7 cellular contexts compared by ENCODE assay signal in genomic region chrX:49149291-49149690, GRCh38. TPM values are rescaled to one million over a fixed set of nuclear protein-coding genes. Genes with fewer than 3 reads are reported as not detected.
DNase-seq lines count a peak whose midpoint lies in the region; ATAC-seq, FAIRE-seq and TF ChIP-seq lines count a peak whose summit lies in the region.
"Not testable (repeated sequence)": the region's sequence is repeated elsewhere in the genome, so short reads cannot be mapped to it uniquely, and the experiment has no call there.

No MANE protein-coding gene starts in this region.

- BruUV-seq in Calu3 (replicated peaks; lab: Mats Ljungman, UMichigan); HepG2 (replicated peaks; lab: Mats Ljungman, UMichigan): not testable (repeated sequence)

- H4K20me1 ChIP-seq in HepG2 (ENCODE audit: insufficient read depth, low read length) = not testable (repeated sequence)

- H3K4me2 ChIP-seq in HepG2 (ENCODE audit: low read depth, low read length) = peak overlapping the region; percentile 20; the same call in 1 of the 2 replicates

- not testable (repeated sequence) for H3K4me3 Mint-ChIP-seq in Calu3 (ENCODE audit: low read depth, unreplicated experiment)

- POLR2A ChIA-PET in HepG2 (lab: Yijun Ruan, JAX) = not testable (repeated sequence)

- H3K27ac Mint-ChIP-seq in Calu3 (ENCODE audit: unreplicated experiment) = peak overlapping the region; percentile 83

- not testable (repeated sequence) for H3K36me3 Mint-ChIP-seq in Calu3 (ENCODE audit: insufficient read depth, unreplicated experiment)

- TF ChIP-seq CTCF in 22Rv1 (IDR thresholded peaks at IDR 0.05); Calu3 (IDR thresholded peaks at IDR 0.05; ENCODE audit: unreplicated experiment); Peyer's patch (IDR thresholded peaks at IDR 0.05); colonic mucosa (IDR thresholded peaks at IDR 0.05); HepG2 (CRISPR knock-in tag; IDR thresholded peaks at IDR 0.05); pancreas (IDR thresholded peaks at IDR 0.05); stomach (IDR thresholded peaks at IDR 0.05): not testable (repeated sequence)

- in situ Hi-C loops in HepG2 (cut with HindIII; ENCODE audit: extremely low pct_ligation_motif_present, low pct_unique_long_range_greater_than_20kb) = not testable (repeated sequence)

- H3K4me3 ChIP-seq in Peyer's patch; colonic mucosa; HepG2 (replicated peaks in 1 of 3; ENCODE audit: insufficient read depth in 1 of 3, low read depth in 2 of 3, low read length in 3 of 3); pancreas; stomach: not testable (repeated sequence)

- DNase-seq in Calu3; Peyer's patch; colonic mucosa; HepG2 (ENCODE audit: low spot score); pancreas; stomach: not testable (repeated sequence)

- H3K9me3 Mint-ChIP-seq in Calu3 (ENCODE audit: low read depth, unreplicated experiment) = not testable (repeated sequence)

- not testable (repeated sequence) for ATAC-seq in HepG2, pancreas

- CTCF ChIA-PET in Calu3 (lab: Charles Lee); HepG2 (lab: Yijun Ruan, JAX; ENCODE audit: low intra/inter-chr PET ratio, low total read pairs): not testable (repeated sequence)

- not testable (repeated sequence) for H3K27me3 ChIP-seq in Peyer's patch; colonic mucosa; HepG2 (ENCODE audit: control insufficient read depth in 1 of 2, insufficient read depth in 2 of 2, low read length in 2 of 2); pancreas; stomach

- not testable (repeated sequence) for H3K36me3 ChIP-seq in Peyer's patch; colonic mucosa; HepG2 (replicated peaks in 1 of 2; ENCODE audit: control insufficient read depth in 1 of 2, insufficient read depth in 2 of 2, low read length in 2 of 2); pancreas; stomach

- 99% methylated on average over 12 of the region's 14 CpGs for WGBS in HepG2 (ENCODE audit: low lambda C conversion rate)
- 90 to 97% methylated on average over 14 of the region's 14 CpGs for WGBS in pancreas, 2 donors
- WGBS in stomach, 5 donors = 88 to 93% (median 89%) methylated on average over 9 to 14 of the region's 14 CpGs

- not testable (repeated sequence) for H3K9ac ChIP-seq in colonic mucosa (ENCODE audit: low read depth in 2 of 2, low read length in 2 of 2); HepG2 (ENCODE audit: insufficient read depth, low read depth, low read length)

- not testable (repeated sequence) for FAIRE-seq in HepG2 (lab: Jason Lieb, UNC); pancreas (lab: Jason Lieb, UNC)

- H3K4me1 Mint-ChIP-seq in Calu3 (ENCODE audit: low read depth, unreplicated experiment) = peaks cover 14% of the 10 kb centered on the region

- intact Hi-C loops in Calu3 (cut with micrococcal nuclease; ENCODE audit: unreplicated experiment); colonic mucosa (cut with DNase I); HepG2 (cut with micrococcal nuclease; ENCODE audit: unreplicated experiment); pancreas (cut with DNase I); stomach (cut with DNase I; ENCODE audit: low total_unique reads): not testable (repeated sequence)

- not testable (repeated sequence) for H3K9me3 ChIP-seq in Peyer's patch; colonic mucosa; HepG2 (ENCODE audit: low read length); pancreas
- peaks cover 0 to 28% (median 5%) of the 10 kb centered on the region in 4 donors for H3K9me3 ChIP-seq in stomach

- not testable (repeated sequence) for TF ChIP-seq RAD21 in HepG2 (CRISPR knock-in tag; IDR thresholded peaks at IDR 0.05)

- H3K27ac ChIP-seq in 22Rv1 (peak overlapping the region; percentile 83), Peyer's patch (peak overlapping the region in 3 of 4 donors; percentile 12 to 71 (median 60)), colonic mucosa (peak overlapping the region; percentile 70), HepG2 (ENCODE audit: extremely low read length, insufficient read depth, low read length) (peak overlapping the region; percentile 69), pancreas (peak overlapping the region; percentile 42 to 78 (median 60)), stomach (peak overlapping the region; percentile 42 to 80 (median 64))

- not testable (repeated sequence) for H3K27me3 Mint-ChIP-seq in Calu3 (ENCODE audit: unreplicated experiment)

- TF ChIP-seq EP300 in HepG2 (IDR thresholded peaks at IDR 0.05; ENCODE audit: low read depth in 2 of 2, low read length in 2 of 2); HepG2 (CRISPR knock-in tag; IDR thresholded peaks at IDR 0.05; ENCODE audit: borderline replicate concordance); stomach (IDR thresholded peaks at IDR 0.05): not testable (repeated sequence)

- H2AFZ ChIP-seq in HepG2 (ENCODE audit: low read length) = not testable (repeated sequence)

- not testable (repeated sequence) for H3K79me2 ChIP-seq in HepG2 (ENCODE audit: insufficient read depth, low read length)

- not testable (repeated sequence) for H3K4me1 ChIP-seq in Peyer's patch, colonic mucosa, pancreas, stomach
- peaks cover 17% of the 10 kb centered on the region for H3K4me1 ChIP-seq in HepG2 (ENCODE audit: insufficient read depth, low read length)

- not testable (repeated sequence) for TF ChIP-seq POLR2A in Peyer's patch (IDR thresholded peaks at IDR 0.05); HepG2 (IDR thresholded peaks at IDR 0.05; ENCODE audit: insufficient read depth in 1 of 2, low read depth in 2 of 2, low read length in 2 of 2); stomach (IDR thresholded peaks at IDR 0.05)

RNA-seq across cellular contexts. Expression of gene MAGIX, which starts 13.3 kb away (rescaled TPM):
- total RNA-seq in Calu3 (2022) (13.9 and 16.6 TPM in 2 replicates), Peyer's patch (10 to 100 TPM in 2 of 4 donors, 1 to 10 TPM in 1, not detected in 1; 5.8 to 14.4 (median 11.6) TPM), colonic mucosa (10 to 100 TPM in 1 of 2 donors, 1 to 10 TPM in 1; 4.3 to 14.7 TPM), HepG2 (2016; rRNA removed; fragmentation: Illumina TruSeq; extraction: Trizol) (1.0 and 1.2 TPM in 2 replicates), pancreas (10 to 100 TPM in 1 of 6 donors, 1 to 10 TPM in 5; 6.8 to 12.7 (median 8.3) TPM), stomach (10 to 100 TPM in 3 of 5 donors, 1 to 10 TPM in 2; 4.7 to 43.2 (median 10.3) TPM)
- total RNA-seq in HepG2 (2016; cell fraction: cytosol; rRNA removed; fragmentation: Illumina TruSeq; extraction: Trizol; ENCODE audit: low read depth) = 0.35 and 0.40 TPM in 2 replicates
- total RNA-seq in HepG2 (2016; cell fraction: insoluble cytoplasmic fraction; rRNA removed; fragmentation: Illumina TruSeq; extraction: Trizol) = 0.65 and 1.4 TPM in 2 replicates
- total RNA-seq in HepG2 (2016; cell fraction: membrane; rRNA removed; fragmentation: Illumina TruSeq; extraction: Trizol) = 0.65 and 0.90 TPM in 2 replicates
- total RNA-seq in HepG2 (2016; cell fraction: nucleus; rRNA removed; fragmentation: Illumina TruSeq; extraction: Trizol) = 0.78 and 0.85 TPM in 2 replicates
- polyA plus RNA-seq in HepG2 (2011; rRNA removed) (0.37 and 0.63 TPM in 2 replicates), pancreas (10 to 100 TPM; 12.8 to 25.7 TPM), stomach (10 to 100 TPM; 18.9 to 41.1 (median 35.0) TPM)
- polyA plus RNA-seq in HepG2 (2011; cell fraction: cytosol; rRNA removed) = 0.35 and 1.4 TPM in 2 replicates
- 1.9 and 2.3 TPM in 2 replicates for polyA plus RNA-seq in HepG2 (2011; cell fraction: nucleus; rRNA removed)
- 0.21 and 0.40 TPM in 2 replicates for polyA plus RNA-seq in HepG2 (2012)
- polyA plus RNA-seq in HepG2 (2016; cell fraction: cytosol; fragmentation: Illumina TruSeq; extraction: Trizol; ENCODE audit: low read depth) = 0.27 and 0.53 TPM in 2 replicates
- 0.74 and 1.2 TPM in 2 replicates for polyA plus RNA-seq in HepG2 (2016; cell fraction: insoluble cytoplasmic fraction; fragmentation: Illumina TruSeq; extraction: Trizol; ENCODE audit: low read depth)
- 0.58 and 1.1 TPM in 2 replicates for polyA plus RNA-seq in HepG2 (2016; cell fraction: membrane; fragmentation: Illumina TruSeq; extraction: Trizol; ENCODE audit: low read depth)
- polyA plus RNA-seq in HepG2 (2016; cell fraction: nucleus; fragmentation: Illumina TruSeq; extraction: Trizol; ENCODE audit: insufficient read depth, low read depth) = 0.57 and 1.8 TPM in 2 replicates
- 0.60 and 1.7 TPM in 2 replicates for polyA minus RNA-seq in HepG2 (2011; rRNA and poly(A)+ RNA removed; ENCODE audit: low replicate concordance)
- not detected in 2 replicates for polyA minus RNA-seq in HepG2 (2011; cell fraction: cytosol; rRNA and poly(A)+ RNA removed)
- polyA minus RNA-seq in HepG2 (2011; cell fraction: nucleus; rRNA and poly(A)+ RNA removed) = 0.52 and 1.2 TPM in 2 replicates

RNA-seq across cellular contexts. Expression of gene PLP2, which starts 22.4 kb away (rescaled TPM):
- total RNA-seq in Calu3 (2022) (222 and 273 TPM in 2 replicates), Peyer's patch (10 to 100 TPM; 16.1 to 36.6 (median 30.8) TPM), colonic mucosa (100 to 1,000 TPM; 157 to 227 TPM), HepG2 (2016; rRNA removed; fragmentation: Illumina TruSeq; extraction: Trizol) (0.18 and 0.40 TPM in 2 replicates), pancreas (100 to 1,000 TPM in 4 of 6 donors, 10 to 100 TPM in 2; 36.0 to 125 (median 114) TPM), stomach (100 to 1,000 TPM in 1 of 5 donors, 10 to 100 TPM in 4; 14.0 to 155 (median 52.2) TPM)
- total RNA-seq in HepG2 (2016; cell fraction: cytosol; rRNA removed; fragmentation: Illumina TruSeq; extraction: Trizol; ENCODE audit: low read depth) = not detected in 2 replicates
- total RNA-seq in HepG2 (2016; cell fraction: insoluble cytoplasmic fraction; rRNA removed; fragmentation: Illumina TruSeq; extraction: Trizol) = 0.19 and 0.24 TPM in 2 replicates
- total RNA-seq in HepG2 (2016; cell fraction: membrane; rRNA removed; fragmentation: Illumina TruSeq; extraction: Trizol) = 0.45 TPM in 1 of 2 replicates, not detected in the other
- 0.50 TPM in 1 of 2 replicates, not detected in the other for total RNA-seq in HepG2 (2016; cell fraction: nucleus; rRNA removed; fragmentation: Illumina TruSeq; extraction: Trizol)
- polyA plus RNA-seq in HepG2 (2011; rRNA removed) (3.6 and 5.1 TPM in 2 replicates), pancreas (100 to 1,000 TPM; 119 to 126 TPM), stomach (100 to 1,000 TPM in 1 of 3 donors, 10 to 100 TPM in 2; 55.0 to 323 (median 94.4) TPM)
- 4.2 and 6.6 TPM in 2 replicates for polyA plus RNA-seq in HepG2 (2011; cell fraction: cytosol; rRNA removed)
- 1.5 and 1.9 TPM in 2 replicates for polyA plus RNA-seq in HepG2 (2011; cell fraction: nucleus; rRNA removed)
- 2.8 and 4.2 TPM in 2 replicates for polyA plus RNA-seq in HepG2 (2012)
- 0.70 and 0.82 TPM in 2 replicates for polyA plus RNA-seq in HepG2 (2016; cell fraction: cytosol; fragmentation: Illumina TruSeq; extraction: Trizol; ENCODE audit: low read depth)
- polyA plus RNA-seq in HepG2 (2016; cell fraction: insoluble cytoplasmic fraction; fragmentation: Illumina TruSeq; extraction: Trizol; ENCODE audit: low read depth) = 0.23 and 0.32 TPM in 2 replicates
- 0.83 and 0.88 TPM in 2 replicates for polyA plus RNA-seq in HepG2 (2016; cell fraction: membrane; fragmentation: Illumina TruSeq; extraction: Trizol; ENCODE audit: low read depth)
- polyA plus RNA-seq in HepG2 (2016; cell fraction: nucleus; fragmentation: Illumina TruSeq; extraction: Trizol; ENCODE audit: insufficient read depth, low read depth) = 0.70 and 0.76 TPM in 2 replicates
- polyA minus RNA-seq in HepG2 (2011; rRNA and poly(A)+ RNA removed; ENCODE audit: low replicate concordance) = 4.8 and 952 TPM in 2 replicates
- 1.8 and 2.3 TPM in 2 replicates for polyA minus RNA-seq in HepG2 (2011; cell fraction: cytosol; rRNA and poly(A)+ RNA removed)
- polyA minus RNA-seq in HepG2 (2011; cell fraction: nucleus; rRNA and poly(A)+ RNA removed) = 1.3 and 1.9 TPM in 2 replicates

RNA-seq across cellular contexts. Expression of gene GPKOW, which starts 25.8 kb away (rescaled TPM):
- total RNA-seq in Calu3 (2022) (32.3 and 35.7 TPM in 2 replicates), Peyer's patch (10 to 100 TPM; 24.0 to 26.8 (median 25.7) TPM), colonic mucosa (10 to 100 TPM; 25.0 to 27.6 TPM), HepG2 (2016; rRNA removed; fragmentation: Illumina TruSeq; extraction: Trizol) (18.7 and 21.5 TPM in 2 replicates), pancreas (10 to 100 TPM in 1 of 6 donors, 1 to 10 TPM in 5; 5.4 to 11.5 (median 7.7) TPM), stomach (10 to 100 TPM in 2 of 5 donors, 1 to 10 TPM in 3; 6.4 to 19.1 (median 8.2) TPM)
- total RNA-seq in HepG2 (2016; cell fraction: cytosol; rRNA removed; fragmentation: Illumina TruSeq; extraction: Trizol; ENCODE audit: low read depth) = 1.9 and 2.4 TPM in 2 replicates
- total RNA-seq in HepG2 (2016; cell fraction: insoluble cytoplasmic fraction; rRNA removed; fragmentation: Illumina TruSeq; extraction: Trizol) = 17.8 and 20.5 TPM in 2 replicates
- 4.0 and 4.1 TPM in 2 replicates for total RNA-seq in HepG2 (2016; cell fraction: membrane; rRNA removed; fragmentation: Illumina TruSeq; extraction: Trizol)
- 7.2 and 9.0 TPM in 2 replicates for total RNA-seq in HepG2 (2016; cell fraction: nucleus; rRNA removed; fragmentation: Illumina TruSeq; extraction: Trizol)
- polyA plus RNA-seq in HepG2 (2011; rRNA removed) (22.6 and 26.2 TPM in 2 replicates), pancreas (10 to 100 TPM in 1 of 2 donors, 1 to 10 TPM in 1; 5.1 to 10.5 TPM), stomach (10 to 100 TPM; 14.1 to 18.2 (median 14.7) TPM)
- 27.2 and 29.3 TPM in 2 replicates for polyA plus RNA-seq in HepG2 (2011; cell fraction: cytosol; rRNA removed)
- 11.7 and 13.7 TPM in 2 replicates for polyA plus RNA-seq in HepG2 (2011; cell fraction: nucleus; rRNA removed)
- 14.0 and 17.6 TPM in 2 replicates for polyA plus RNA-seq in HepG2 (2012)
- polyA plus RNA-seq in HepG2 (2016; cell fraction: cytosol; fragmentation: Illumina TruSeq; extraction: Trizol; ENCODE audit: low read depth) = 1.6 and 2.0 TPM in 2 replicates
- polyA plus RNA-seq in HepG2 (2016; cell fraction: insoluble cytoplasmic fraction; fragmentation: Illumina TruSeq; extraction: Trizol; ENCODE audit: low read depth) = 21.6 and 21.9 TPM in 2 replicates
- 2.3 and 2.5 TPM in 2 replicates for polyA plus RNA-seq in HepG2 (2016; cell fraction: membrane; fragmentation: Illumina TruSeq; extraction: Trizol; ENCODE audit: low read depth)
- 11.4 and 12.8 TPM in 2 replicates for polyA plus RNA-seq in HepG2 (2016; cell fraction: nucleus; fragmentation: Illumina TruSeq; extraction: Trizol; ENCODE audit: insufficient read depth, low read depth)
- 10.7 and 22.1 TPM in 2 replicates for polyA minus RNA-seq in HepG2 (2011; rRNA and poly(A)+ RNA removed; ENCODE audit: low replicate concordance)
- polyA minus RNA-seq in HepG2 (2011; cell fraction: cytosol; rRNA and poly(A)+ RNA removed) = 9.2 and 12.6 TPM in 2 replicates
- polyA minus RNA-seq in HepG2 (2011; cell fraction: nucleus; rRNA and poly(A)+ RNA removed) = 8.0 and 8.5 TPM in 2 replicates

RNA-seq across cellular contexts. Expression of gene PRICKLE3, which starts 36.9 kb away (rescaled TPM):
- total RNA-seq in Calu3 (2022) (22.3 and 24.3 TPM in 2 replicates), Peyer's patch (10 to 100 TPM; 22.5 to 47.0 (median 26.8) TPM), colonic mucosa (10 to 100 TPM; 16.7 to 25.5 TPM), HepG2 (2016; rRNA removed; fragmentation: Illumina TruSeq; extraction: Trizol) (2.5 and 2.6 TPM in 2 replicates), pancreas (1 to 10 TPM; 4.2 to 7.0 (median 5.6) TPM), stomach (10 to 100 TPM in 3 of 5 donors, 1 to 10 TPM in 2; 3.7 to 65.1 (median 16.9) TPM)
- total RNA-seq in HepG2 (2016; cell fraction: cytosol; rRNA removed; fragmentation: Illumina TruSeq; extraction: Trizol; ENCODE audit: low read depth) = 1.5 and 2.5 TPM in 2 replicates
- total RNA-seq in HepG2 (2016; cell fraction: insoluble cytoplasmic fraction; rRNA removed; fragmentation: Illumina TruSeq; extraction: Trizol) = 2.2 and 2.6 TPM in 2 replicates
- 2.7 and 4.0 TPM in 2 replicates for total RNA-seq in HepG2 (2016; cell fraction: membrane; rRNA removed; fragmentation: Illumina TruSeq; extraction: Trizol)
- total RNA-seq in HepG2 (2016; cell fraction: nucleus; rRNA removed; fragmentation: Illumina TruSeq; extraction: Trizol) = 4.3 and 4.4 TPM in 2 replicates
- polyA plus RNA-seq in HepG2 (2011; rRNA removed) (2.6 and 2.9 TPM in 2 replicates), pancreas (1 to 10 TPM; 4.3 to 6.7 TPM), stomach (1 to 10 TPM; 6.3 to 7.1 (median 6.5) TPM)
- polyA plus RNA-seq in HepG2 (2011; cell fraction: cytosol; rRNA removed) = 1.6 and 1.7 TPM in 2 replicates
- 17.3 and 17.7 TPM in 2 replicates for polyA plus RNA-seq in HepG2 (2011; cell fraction: nucleus; rRNA removed)
- polyA plus RNA-seq in HepG2 (2012) = 3.2 and 4.9 TPM in 2 replicates
- 1.0 and 1.1 TPM in 2 replicates for polyA plus RNA-seq in HepG2 (2016; cell fraction: cytosol; fragmentation: Illumina TruSeq; extraction: Trizol; ENCODE audit: low read depth)
- 2.2 and 2.8 TPM in 2 replicates for polyA plus RNA-seq in HepG2 (2016; cell fraction: insoluble cytoplasmic fraction; fragmentation: Illumina TruSeq; extraction: Trizol; ENCODE audit: low read depth)
- 1.9 and 2.3 TPM in 2 replicates for polyA plus RNA-seq in HepG2 (2016; cell fraction: membrane; fragmentation: Illumina TruSeq; extraction: Trizol; ENCODE audit: low read depth)
- polyA plus RNA-seq in HepG2 (2016; cell fraction: nucleus; fragmentation: Illumina TruSeq; extraction: Trizol; ENCODE audit: insufficient read depth, low read depth) = 8.7 and 12.2 TPM in 2 replicates
- polyA minus RNA-seq in HepG2 (2011; rRNA and poly(A)+ RNA removed; ENCODE audit: low replicate concordance) = 4.0 and 25.7 TPM in 2 replicates
- 2.5 and 2.6 TPM in 2 replicates for polyA minus RNA-seq in HepG2 (2011; cell fraction: cytosol; rRNA and poly(A)+ RNA removed)
- 5.2 and 5.6 TPM in 2 replicates for polyA minus RNA-seq in HepG2 (2011; cell fraction: nucleus; rRNA and poly(A)+ RNA removed)

RNA-seq across cellular contexts. Expression of gene SYP, which starts 50.7 kb away (rescaled TPM):
- total RNA-seq in Calu3 (2022) (1.9 and 2.7 TPM in 2 replicates), Peyer's patch (10 to 100 TPM in 1 of 4 donors, 1 to 10 TPM in 2, not detected in 1; 5.5 to 11.0 (median 6.7) TPM), colonic mucosa (1 to 10 TPM; 6.4 to 7.4 TPM), HepG2 (2016; rRNA removed; fragmentation: Illumina TruSeq; extraction: Trizol) (1.7 and 2.5 TPM in 2 replicates), pancreas (1 to 10 TPM; 2.0 to 9.8 (median 4.2) TPM), stomach (100 to 1,000 TPM in 1 of 5 donors, 1 to 10 TPM in 2, under 1 TPM in 1, not detected in 1; 0.89 to 211 (median 3.3) TPM)
- total RNA-seq in HepG2 (2016; cell fraction: cytosol; rRNA removed; fragmentation: Illumina TruSeq; extraction: Trizol; ENCODE audit: low read depth) = 0.40 and 0.62 TPM in 2 replicates
- 0.62 and 2.3 TPM in 2 replicates for total RNA-seq in HepG2 (2016; cell fraction: insoluble cytoplasmic fraction; rRNA removed; fragmentation: Illumina TruSeq; extraction: Trizol)
- total RNA-seq in HepG2 (2016; cell fraction: membrane; rRNA removed; fragmentation: Illumina TruSeq; extraction: Trizol) = 0.55 and 0.93 TPM in 2 replicates
- 1.4 and 2.4 TPM in 2 replicates for total RNA-seq in HepG2 (2016; cell fraction: nucleus; rRNA removed; fragmentation: Illumina TruSeq; extraction: Trizol)
- polyA plus RNA-seq in HepG2 (2011; rRNA removed) (2.0 and 4.4 TPM in 2 replicates), pancreas (10 to 100 TPM; 13.4 to 41.7 TPM), stomach (1 to 10 TPM in 2 of 3 donors, under 1 TPM in 1; 0.92 to 5.0 (median 3.9) TPM)
- 2.7 and 2.9 TPM in 2 replicates for polyA plus RNA-seq in HepG2 (2011; cell fraction: cytosol; rRNA removed)
- 3.0 and 5.4 TPM in 2 replicates for polyA plus RNA-seq in HepG2 (2011; cell fraction: nucleus; rRNA removed)
- 6.5 and 6.7 TPM in 2 replicates for polyA plus RNA-seq in HepG2 (2012)
- polyA plus RNA-seq in HepG2 (2016; cell fraction: cytosol; fragmentation: Illumina TruSeq; extraction: Trizol; ENCODE audit: low read depth) = 0.21 and 0.33 TPM in 2 replicates
- 0.52 and 0.99 TPM in 2 replicates for polyA plus RNA-seq in HepG2 (2016; cell fraction: insoluble cytoplasmic fraction; fragmentation: Illumina TruSeq; extraction: Trizol; ENCODE audit: low read depth)
- 0.50 and 0.73 TPM in 2 replicates for polyA plus RNA-seq in HepG2 (2016; cell fraction: membrane; fragmentation: Illumina TruSeq; extraction: Trizol; ENCODE audit: low read depth)
- 3.2 and 4.6 TPM in 2 replicates for polyA plus RNA-seq in HepG2 (2016; cell fraction: nucleus; fragmentation: Illumina TruSeq; extraction: Trizol; ENCODE audit: insufficient read depth, low read depth)
- 1.6 and 4.4 TPM in 2 replicates for polyA minus RNA-seq in HepG2 (2011; rRNA and poly(A)+ RNA removed; ENCODE audit: low replicate concordance)
- 2.1 and 3.0 TPM in 2 replicates for polyA minus RNA-seq in HepG2 (2011; cell fraction: cytosol; rRNA and poly(A)+ RNA removed)
- 1.7 and 2.2 TPM in 2 replicates for polyA minus RNA-seq in HepG2 (2011; cell fraction: nucleus; rRNA and poly(A)+ RNA removed)

Comparison
In these comparisons a context has a peak if more than half of its experiments do, and no peak if none do; other contexts are left out.
1. RNA of gene PLP2, which starts 22.4 kb away (total RNA-seq): 222 to 273 TPM in Calu3, 157 to 227 TPM in colonic mucosa, 36.0 to 125 TPM in pancreas, 14.0 to 155 TPM in stomach and 16.1 to 36.6 TPM in Peyer's patch; 0.18 to 0.50 TPM in HepG2; every median in the first group is over 4 times any median in the second.
2. Peak in every context shown above with its lines, with median percentiles within 50 percentile points of each other: H3K27ac ChIP-seq.